ENCODE assay signal across 11 cellular contexts in the genomic region with DNA sequence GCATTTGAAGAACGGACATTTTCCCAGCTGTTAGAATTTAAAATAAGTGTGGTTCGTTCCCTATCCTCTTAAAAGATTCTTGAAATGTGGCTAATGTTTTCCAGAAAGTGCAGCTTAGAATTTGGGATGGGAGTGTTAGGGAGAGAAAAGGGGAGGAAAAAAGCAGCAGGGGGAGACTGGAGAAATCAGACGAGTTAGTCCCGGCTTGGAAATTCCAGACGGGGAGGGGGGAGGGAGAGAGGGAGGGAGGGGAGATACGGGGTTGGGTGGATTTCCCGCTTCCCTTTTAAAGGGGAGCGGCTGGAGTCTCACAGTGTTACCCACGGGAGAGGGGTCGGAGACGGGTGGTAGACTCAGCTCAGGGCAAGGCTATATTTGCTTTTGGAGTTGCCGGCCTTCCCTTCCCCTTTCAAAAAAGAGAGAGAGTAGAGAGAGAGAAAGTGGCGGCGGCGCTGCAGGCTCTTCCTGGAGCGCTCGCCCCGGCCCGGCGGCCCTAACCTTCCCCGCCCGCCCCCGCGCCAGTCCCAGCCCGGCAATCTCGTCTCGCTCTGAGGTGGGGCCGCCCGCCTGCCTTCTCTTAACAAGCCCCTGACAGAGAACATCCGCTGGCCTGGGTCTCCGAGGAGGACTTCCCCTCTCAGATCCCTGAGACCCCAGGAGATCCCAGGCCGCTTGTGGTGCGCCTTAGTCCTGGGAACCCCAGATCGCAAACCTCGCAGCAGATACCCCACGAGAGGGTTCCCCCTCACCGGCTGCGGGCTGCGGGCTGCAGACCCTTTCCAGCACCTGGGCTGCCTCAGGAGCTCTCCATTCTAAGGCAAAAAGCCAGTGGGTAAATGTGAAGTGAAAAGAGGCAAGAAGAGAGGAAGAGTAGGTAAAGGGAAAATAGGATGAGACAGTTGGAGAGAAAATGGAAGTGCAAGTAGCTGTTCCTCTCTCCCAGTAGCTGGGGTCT. TPM values are rescaled to one million over a fixed set of nuclear protein-coding genes. Genes with fewer than 3 reads are reported as not detected.
DNase-seq lines count a peak whose midpoint lies in the region; TF ChIP-seq lines count a peak whose summit lies in the region.
"Had no signal": no experiment of that assay in that cellular context is flagged by ENCODE, and none has a peak within 500 bp of the region (broad histone marks: within the 10 kb centered on the region; RNA-seq: fewer than 3 reads in every experiment).

No MANE protein-coding gene starts in this region.

- TF ChIP-seq CTCF in endodermal cell (conservative IDR thresholded peaks at IDR 0.05) (no peak), neural crest cell (conservative IDR thresholded peaks at IDR 0.05) (no peak), ovary (IDR thresholded peaks at IDR 0.05) (no peak)

- H3K4me3 ChIP-seq in endodermal cell (ENCODE audit: low read length) (peak overlapping the region; percentile 99), MG63 (no peak overlapping the region), ovary (no peak overlapping the region)

- no peaks in the 10 kb centered on the region for H3K27me3 ChIP-seq in endodermal cell (ENCODE audit: control insufficient read depth, insufficient read depth, low read length, poor library complexity, severe bottlenecking)
- peaks cover 82% of the 10 kb centered on the region for H3K27me3 ChIP-seq in MG63
- H3K27me3 ChIP-seq in ovary = no peaks in the 10 kb centered on the region

- intact Hi-C loops in ovary (cut with DNase I) = no loop called here

- TF ChIP-seq EP300 in ovary (IDR thresholded peaks at IDR 0.05) = no peak

- H3K4me1 Mint-ChIP-seq in endodermal cell = peaks cover 65% of the 10 kb centered on the region
- H3K4me1 Mint-ChIP-seq in neural crest cell = peaks cover 90% of the 10 kb centered on the region

- peak overlapping the region; percentile 15 for H3K27ac ChIP-seq in endodermal cell (ENCODE audit: low read depth, low read length)
- no peak overlapping the region for H3K27ac ChIP-seq in ovary

- in situ Hi-C loops in KBM-7 (cut with MboI; ENCODE audit: low pct_unique_long_range_greater_than_20kb, low sequenced_read_pairs) = no loop called here

- H3K4me3 Mint-ChIP-seq in endodermal cell (peak overlapping the region; percentile 99), neural crest cell (peak overlapping the region; percentile 95)
- H3K4me3 Mint-ChIP-seq: activated B cell treated with CpG ODN at 0.5 μM for 24 hours; naive thymus-derived CD8-positive, alpha-beta T cell had no signal

- DNase-seq in EL (peak; percentile 46), KBM-7 (peak; percentile 36), endodermal cell (peak; percentile 85), neural crest cell (ENCODE audit: low read depth, low spot score) (no peak), MG63 (no peak), NCI-H2081 (lab: John Stamatoyannopoulos, UW) (no peak), DMS53 treated with DMSO at 0.1 percent for 48 hours (lab: John Stamatoyannopoulos, UW; ENCODE audit: unreplicated experiment) (no peak), ovary (no peak)
- DNase-seq: activated B cell treated with CpG ODN at 0.5 μM for 24 hours; naive thymus-derived CD8-positive, alpha-beta T cell had no signal

- TF ChIP-seq POLR2A in ovary (IDR thresholded peaks at IDR 0.05) = no peak

- H3K9ac ChIP-seq in endodermal cell (ENCODE audit: extremely low read depth, low read length, poor library complexity, severe bottlenecking) = peak overlapping the region; percentile 99

- H3K4me1 ChIP-seq in endodermal cell (ENCODE audit: control insufficient read depth, insufficient read depth, low read length) (peaks cover 16% of the 10 kb centered on the region), ovary (ENCODE audit: insufficient read depth) (no peaks in the 10 kb centered on the region)

- H3K27ac Mint-ChIP-seq in endodermal cell (peak overlapping the region; percentile 89), neural crest cell (ENCODE audit: unreplicated experiment) (peak overlapping the region; percentile 39)
- H3K27ac Mint-ChIP-seq: activated B cell treated with CpG ODN at 0.5 μM for 24 hours had no signal

- H3K36me3 ChIP-seq in endodermal cell (ENCODE audit: control insufficient read depth, insufficient read depth, low read length) (peaks cover 58% of the 10 kb centered on the region), MG63 (no peaks in the 10 kb centered on the region), ovary (no peaks in the 10 kb centered on the region)

- H3K27me3 Mint-ChIP-seq in endodermal cell (ENCODE audit: insufficient read depth) (no peaks in the 10 kb centered on the region), neural crest cell (ENCODE audit: low read depth) (peaks cover 12% of the 10 kb centered on the region)

- no peaks in the 10 kb centered on the region for H3K9me3 ChIP-seq in endodermal cell (ENCODE audit: control insufficient read depth, low read length)
- H3K9me3 ChIP-seq in MG63 = no peaks in the 10 kb centered on the region
- no peaks in the 10 kb centered on the region for H3K9me3 ChIP-seq in ovary

- H3K9me3 Mint-ChIP-seq in endodermal cell = no peaks in the 10 kb centered on the region
- no peaks in the 10 kb centered on the region for H3K9me3 Mint-ChIP-seq in neural crest cell
- H3K9me3 Mint-ChIP-seq: activated B cell treated with CpG ODN at 0.5 μM for 24 hours had no signal

- peaks cover 65% of the 10 kb centered on the region for H3K36me3 Mint-ChIP-seq in endodermal cell (ENCODE audit: low read depth)
- peaks cover 34% of the 10 kb centered on the region for H3K36me3 Mint-ChIP-seq in neural crest cell (ENCODE audit: low read depth)

- 2 to 5% methylated on average over 6 to 38 of the region's 39 CpGs for WGBS in endodermal cell (ENCODE audit: insufficient coverage in 1 of 2, insufficient read length in 1 of 2), 2 experiments
- WGBS in ovary, 3 donors = 5 to 8% (median 7%) methylated on average over 38 to 39 of the region's 39 CpGs

RNA-seq across cellular contexts. Expression of gene IGF2BP1, which starts 6.6 kb away (rescaled TPM):
- total RNA-seq in endodermal cell (100 to 1,000 TPM; 333 to 360 TPM), neural crest cell (536 and 543 TPM in 2 replicates), ovary (1 to 10 TPM in 1 of 7 donors, not detected in 6; 1.0 TPM)
- 139 TPM for polyA plus RNA-seq in endodermal cell (2013, experiment 1 of 2)
- 139 TPM for polyA plus RNA-seq in endodermal cell (2013, experiment 2 of 2)
- 0.52 and 0.95 TPM in 2 replicates for total RNA-seq in MG63 (2014; rRNA removed; shearing (Covaris generic); ENCODE audit: low replicate concordance)
- polyA plus RNA-seq in ovary = under 1 TPM in 1 of 2 donors, not detected in 1; 0.12 TPM
- total RNA-seq: naive thymus-derived CD8-positive, alpha-beta T cell had no signal
- polyA plus RNA-seq: naive thymus-derived CD8-positive, alpha-beta T cell had no signal

RNA-seq across cellular contexts. Expression of gene GIP, which starts 35.4 kb away (rescaled TPM):
- total RNA-seq in endodermal cell (1 to 10 TPM in 1 of 2 donors, not detected in 1; 1.1 TPM), neural crest cell (not detected in 2 replicates), ovary (not detected)
- polyA plus RNA-seq in endodermal cell (2013, experiment 1 of 2) = not detected
- 0.87 TPM for polyA plus RNA-seq in endodermal cell (2013, experiment 2 of 2)
- total RNA-seq in MG63 (2014; rRNA removed; shearing (Covaris generic); ENCODE audit: low replicate concordance) = not detected in 2 replicates
- not detected for polyA plus RNA-seq in ovary
- total RNA-seq: activated B cell treated with CpG ODN at 0.5 μM for 24 hours; naive thymus-derived CD8-positive, alpha-beta T cell had no signal
- polyA plus RNA-seq: adipose tissue; naive thymus-derived CD8-positive, alpha-beta T cell had no signal

RNA-seq across cellular contexts. Expression of gene SNF8, which starts 59.2 kb away (rescaled TPM):
- total RNA-seq in endodermal cell = 100 to 1,000 TPM; 152 to 175 TPM
- 107 TPM for polyA plus RNA-seq in endodermal cell (2013, experiment 1 of 2)
- polyA plus RNA-seq in endodermal cell (2013, experiment 2 of 2) = 101 TPM
- total RNA-seq in neural crest cell = 146 and 153 TPM in 2 replicates
- 266 and 293 TPM in 2 replicates for total RNA-seq in MG63 (2014; rRNA removed; shearing (Covaris generic); ENCODE audit: low replicate concordance)
- total RNA-seq in ovary = 10 to 100 TPM; 41.0 to 94.2 (median 66.7) TPM
- 10 to 100 TPM; 65.0 to 73.1 TPM for polyA plus RNA-seq in ovary

Comparison
In these comparisons a context has a peak if more than half of its experiments do, and no peak if none do; other contexts are left out.
1. DNase-seq: peak in EL (single experiment), KBM-7 (single experiment) and endodermal cell (single experiment); none in neural crest cell (single experiment), MG63 (single experiment), NCI-H2081 (0 of 2), DMS53 treated with DMSO at 0.1 percent for 48 hours (single experiment) and ovary (0 of 5).
2. RNA of gene IGF2BP1, which starts 6.6 kb away (total RNA-seq): 536 to 543 TPM in neural crest cell and 333 to 360 TPM in endodermal cell; 0.52 to 0.95 TPM in MG63 and 1.0 TPM in ovary; every median in the first group is over 100 times any median in the second.